Comparison of ENCODE assay signal across 1 cellular context in the genomic region with DNA sequence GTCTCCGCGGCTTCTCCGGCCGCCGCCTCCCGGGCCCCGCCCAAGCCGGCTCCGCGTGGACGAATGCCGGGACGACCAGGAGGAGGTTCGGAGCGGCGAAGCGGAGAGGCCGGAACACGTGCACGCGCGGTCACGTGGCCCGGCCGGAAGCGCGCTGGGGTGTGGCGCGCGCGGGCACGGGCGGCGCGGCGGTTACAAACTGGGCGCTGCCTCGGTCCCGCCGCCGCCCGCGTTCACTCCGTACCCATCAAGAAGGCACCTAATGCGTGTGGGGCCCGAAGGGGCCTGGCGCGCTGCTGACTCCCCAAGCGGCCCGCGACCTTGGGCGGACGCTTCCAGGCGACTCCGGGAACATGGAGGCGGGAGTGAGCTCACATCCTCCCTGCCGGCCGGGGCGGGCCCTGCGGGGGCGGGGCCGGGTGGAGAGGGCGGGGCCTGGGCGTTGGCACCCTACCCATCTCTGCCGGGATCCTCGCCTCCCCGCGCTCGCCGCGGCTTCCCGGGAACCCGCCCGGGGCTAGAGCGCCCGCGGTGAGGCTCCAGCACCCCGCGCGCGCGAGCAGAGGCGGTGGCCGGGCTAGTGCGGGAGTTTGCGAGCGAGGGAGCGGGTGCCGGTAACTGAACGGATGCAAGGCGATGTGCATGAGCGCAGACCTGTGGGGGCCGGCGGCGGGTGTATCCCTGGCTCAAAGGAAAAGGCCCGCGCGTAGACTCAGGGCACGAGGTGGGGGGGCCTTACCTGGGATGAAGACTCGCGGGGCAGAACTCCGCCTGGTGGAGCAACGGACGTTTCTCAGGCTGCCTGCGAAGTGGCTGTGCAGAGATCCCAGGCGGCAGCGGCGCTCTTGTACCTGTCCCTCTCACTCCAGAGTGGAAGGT.
TF ChIP-seq lines count a peak whose summit lies in the region.

A gene (minus strand): TSS at position 367 of the 879 bp plus-strand sequence. CDS start 424 bp downstream, outside the sequence.

TF ChIP-seq in WTC11, 78 proteins besides CTCF, POLR2A, EP300 and RAD21 (continued from another document and continues in another):
- TF ChIP-seq, protein P1, sequence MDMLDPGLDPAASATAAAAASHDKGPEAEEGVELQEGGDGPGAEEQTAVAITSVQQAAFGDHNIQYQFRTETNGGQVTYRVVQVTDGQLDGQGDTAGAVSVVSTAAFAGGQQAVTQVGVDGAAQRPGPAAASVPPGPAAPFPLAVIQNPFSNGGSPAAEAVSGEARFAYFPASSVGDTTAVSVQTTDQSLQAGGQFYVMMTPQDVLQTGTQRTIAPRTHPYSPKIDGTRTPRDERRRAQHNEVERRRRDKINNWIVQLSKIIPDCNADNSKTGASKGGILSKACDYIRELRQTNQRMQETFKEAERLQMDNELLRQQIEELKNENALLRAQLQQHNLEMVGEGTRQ (CRISPR knock-in tag; IDR thresholded peaks at IDR 0.05) = peak; percentile 99
- TF ChIP-seq, protein P2, sequence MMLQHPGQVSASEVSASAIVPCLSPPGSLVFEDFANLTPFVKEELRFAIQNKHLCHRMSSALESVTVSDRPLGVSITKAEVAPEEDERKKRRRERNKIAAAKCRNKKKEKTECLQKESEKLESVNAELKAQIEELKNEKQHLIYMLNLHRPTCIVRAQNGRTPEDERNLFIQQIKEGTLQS (CRISPR knock-in tag; conservative IDR thresholded peaks at IDR 0.05) = 0 out of 2 replicates have a peak, but pooled peaks have one; percentile 23
- TF ChIP-seq, protein P3, sequence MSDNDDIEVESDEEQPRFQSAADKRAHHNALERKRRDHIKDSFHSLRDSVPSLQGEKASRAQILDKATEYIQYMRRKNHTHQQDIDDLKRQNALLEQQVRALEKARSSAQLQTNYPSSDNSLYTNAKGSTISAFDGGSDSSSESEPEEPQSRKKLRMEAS (CRISPR knock-in tag; IDR thresholded peaks at IDR 0.05) = peak; percentile 97
- no peak for TF ChIP-seq SOX15 (CRISPR knock-in tag; IDR thresholded peaks at IDR 0.05)
- TF ChIP-seq, protein P4, sequence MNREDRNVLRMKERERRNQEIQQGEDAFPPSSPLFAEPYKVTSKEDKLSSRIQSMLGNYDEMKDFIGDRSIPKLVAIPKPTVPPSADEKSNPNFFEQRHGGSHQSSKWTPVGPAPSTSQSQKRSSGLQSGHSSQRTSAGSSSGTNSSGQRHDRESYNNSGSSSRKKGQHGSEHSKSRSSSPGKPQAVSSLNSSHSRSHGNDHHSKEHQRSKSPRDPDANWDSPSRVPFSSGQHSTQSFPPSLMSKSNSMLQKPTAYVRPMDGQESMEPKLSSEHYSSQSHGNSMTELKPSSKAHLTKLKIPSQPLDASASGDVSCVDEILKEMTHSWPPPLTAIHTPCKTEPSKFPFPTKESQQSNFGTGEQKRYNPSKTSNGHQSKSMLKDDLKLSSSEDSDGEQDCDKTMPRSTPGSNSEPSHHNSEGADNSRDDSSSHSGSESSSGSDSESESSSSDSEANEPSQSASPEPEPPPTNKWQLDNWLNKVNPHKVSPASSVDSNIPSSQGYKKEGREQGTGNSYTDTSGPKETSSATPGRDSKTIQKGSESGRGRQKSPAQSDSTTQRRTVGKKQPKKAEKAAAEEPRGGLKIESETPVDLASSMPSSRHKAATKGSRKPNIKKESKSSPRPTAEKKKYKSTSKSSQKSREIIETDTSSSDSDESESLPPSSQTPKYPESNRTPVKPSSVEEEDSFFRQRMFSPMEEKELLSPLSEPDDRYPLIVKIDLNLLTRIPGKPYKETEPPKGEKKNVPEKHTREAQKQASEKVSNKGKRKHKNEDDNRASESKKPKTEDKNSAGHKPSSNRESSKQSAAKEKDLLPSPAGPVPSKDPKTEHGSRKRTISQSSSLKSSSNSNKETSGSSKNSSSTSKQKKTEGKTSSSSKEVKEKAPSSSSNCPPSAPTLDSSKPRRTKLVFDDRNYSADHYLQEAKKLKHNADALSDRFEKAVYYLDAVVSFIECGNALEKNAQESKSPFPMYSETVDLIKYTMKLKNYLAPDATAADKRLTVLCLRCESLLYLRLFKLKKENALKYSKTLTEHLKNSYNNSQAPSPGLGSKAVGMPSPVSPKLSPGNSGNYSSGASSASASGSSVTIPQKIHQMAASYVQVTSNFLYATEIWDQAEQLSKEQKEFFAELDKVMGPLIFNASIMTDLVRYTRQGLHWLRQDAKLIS (CRISPR knock-in tag; IDR thresholded peaks at IDR 0.05; ENCODE audit: borderline replicate concordance) = no peak; the same call in 1 of the 2 replicates
- TF ChIP-seq MXD4 (CRISPR knock-in tag; IDR thresholded peaks at IDR 0.05; ENCODE audit: borderline replicate concordance) = no peak
- TF ChIP-seq, protein P5, sequence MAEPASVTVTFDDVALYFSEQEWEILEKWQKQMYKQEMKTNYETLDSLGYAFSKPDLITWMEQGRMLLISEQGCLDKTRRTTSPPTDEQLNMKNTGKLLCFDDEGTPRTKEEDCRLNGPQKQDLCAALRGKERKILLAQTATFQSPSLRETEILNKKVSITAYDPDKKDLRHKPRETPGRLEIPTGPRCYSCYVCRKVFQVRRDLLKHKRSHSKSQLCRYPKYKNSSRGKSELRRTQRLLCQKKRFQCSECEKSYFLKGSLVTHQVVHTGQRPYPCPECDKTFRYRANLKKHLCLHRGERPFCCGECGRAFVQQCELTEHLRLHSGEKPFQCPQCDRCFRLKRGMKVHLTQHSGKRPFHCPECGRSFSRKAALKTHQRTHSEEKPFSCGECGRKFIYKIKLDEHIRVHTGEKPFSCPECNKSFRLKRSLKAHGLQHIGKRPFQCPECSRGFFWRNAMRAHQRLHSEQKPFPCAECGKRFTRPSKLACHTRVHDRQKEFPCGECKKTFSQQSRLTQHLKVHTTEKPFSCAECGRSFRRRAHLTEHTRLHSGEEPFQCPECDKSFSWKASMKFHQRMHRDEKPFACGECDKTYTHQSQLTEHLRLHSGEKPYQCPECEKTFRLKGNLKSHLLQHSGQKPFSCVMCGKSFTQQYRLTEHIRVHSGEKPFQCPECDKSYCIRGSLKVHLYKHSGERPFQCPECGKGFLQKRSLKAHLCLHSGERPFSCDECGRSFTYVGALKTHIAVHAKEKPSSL (CRISPR knock-in tag; conservative IDR thresholded peaks at IDR 0.05) = no peak
- peak; percentile 78; the same call in 1 of the 2 replicates for TF ChIP-seq ZNF121 (CRISPR knock-in tag; IDR thresholded peaks at IDR 0.05)
- TF ChIP-seq, protein P6, sequence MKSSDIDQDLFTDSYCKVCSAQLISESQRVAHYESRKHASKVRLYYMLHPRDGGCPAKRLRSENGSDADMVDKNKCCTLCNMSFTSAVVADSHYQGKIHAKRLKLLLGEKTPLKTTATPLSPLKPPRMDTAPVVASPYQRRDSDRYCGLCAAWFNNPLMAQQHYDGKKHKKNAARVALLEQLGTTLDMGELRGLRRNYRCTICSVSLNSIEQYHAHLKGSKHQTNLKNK (CRISPR knock-in tag; IDR thresholded peaks at IDR 0.05) = no peak
- no peak for TF ChIP-seq ZNF671 (CRISPR knock-in tag; IDR thresholded peaks at IDR 0.05)
- TF ChIP-seq, protein P7, sequence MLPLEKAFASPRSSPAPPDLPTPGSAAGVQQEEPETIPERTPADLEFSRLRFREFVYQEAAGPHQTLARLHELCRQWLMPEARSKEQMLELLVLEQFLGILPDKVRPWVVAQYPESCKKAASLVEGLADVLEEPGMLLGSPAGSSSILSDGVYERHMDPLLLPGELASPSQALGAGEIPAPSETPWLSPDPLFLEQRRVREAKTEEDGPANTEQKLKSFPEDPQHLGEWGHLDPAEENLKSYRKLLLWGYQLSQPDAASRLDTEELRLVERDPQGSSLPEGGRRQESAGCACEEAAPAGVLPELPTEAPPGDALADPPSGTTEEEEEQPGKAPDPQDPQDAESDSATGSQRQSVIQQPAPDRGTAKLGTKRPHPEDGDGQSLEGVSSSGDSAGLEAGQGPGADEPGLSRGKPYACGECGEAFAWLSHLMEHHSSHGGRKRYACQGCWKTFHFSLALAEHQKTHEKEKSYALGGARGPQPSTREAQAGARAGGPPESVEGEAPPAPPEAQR (CRISPR knock-in tag; IDR thresholded peaks at IDR 0.05) = no peak
- TF ChIP-seq NFE2L1 (CRISPR knock-in tag; IDR thresholded peaks at IDR 0.05) = peak; percentile 97
- no peak for TF ChIP-seq PRRX2 (CRISPR knock-in tag; IDR thresholded peaks at IDR 0.05)
- peak; percentile 97 for TF ChIP-seq SMAD3 (CRISPR knock-in tag; IDR thresholded peaks at IDR 0.05; ENCODE audit: borderline replicate concordance)
- TF ChIP-seq, protein P8, sequence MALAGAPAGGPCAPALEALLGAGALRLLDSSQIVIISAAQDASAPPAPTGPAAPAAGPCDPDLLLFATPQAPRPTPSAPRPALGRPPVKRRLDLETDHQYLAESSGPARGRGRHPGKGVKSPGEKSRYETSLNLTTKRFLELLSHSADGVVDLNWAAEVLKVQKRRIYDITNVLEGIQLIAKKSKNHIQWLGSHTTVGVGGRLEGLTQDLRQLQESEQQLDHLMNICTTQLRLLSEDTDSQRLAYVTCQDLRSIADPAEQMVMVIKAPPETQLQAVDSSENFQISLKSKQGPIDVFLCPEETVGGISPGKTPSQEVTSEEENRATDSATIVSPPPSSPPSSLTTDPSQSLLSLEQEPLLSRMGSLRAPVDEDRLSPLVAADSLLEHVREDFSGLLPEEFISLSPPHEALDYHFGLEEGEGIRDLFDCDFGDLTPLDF (CRISPR knock-in tag; IDR thresholded peaks at IDR 0.05) = peak; percentile 96
- TF ChIP-seq FOXK1 (CRISPR knock-in tag; IDR thresholded peaks at IDR 0.05) = peak; percentile 98
- TF ChIP-seq, protein P9, sequence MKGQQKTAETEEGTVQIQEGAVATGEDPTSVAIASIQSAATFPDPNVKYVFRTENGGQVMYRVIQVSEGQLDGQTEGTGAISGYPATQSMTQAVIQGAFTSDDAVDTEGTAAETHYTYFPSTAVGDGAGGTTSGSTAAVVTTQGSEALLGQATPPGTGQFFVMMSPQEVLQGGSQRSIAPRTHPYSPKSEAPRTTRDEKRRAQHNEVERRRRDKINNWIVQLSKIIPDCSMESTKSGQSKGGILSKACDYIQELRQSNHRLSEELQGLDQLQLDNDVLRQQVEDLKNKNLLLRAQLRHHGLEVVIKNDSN (CRISPR knock-in tag; IDR thresholded peaks at IDR 0.05) = peak; percentile 94
- peak; percentile 98 for TF ChIP-seq TCF7 (CRISPR knock-in tag; IDR thresholded peaks at IDR 0.05; ENCODE audit: low read depth)
- TF ChIP-seq, protein P10, sequence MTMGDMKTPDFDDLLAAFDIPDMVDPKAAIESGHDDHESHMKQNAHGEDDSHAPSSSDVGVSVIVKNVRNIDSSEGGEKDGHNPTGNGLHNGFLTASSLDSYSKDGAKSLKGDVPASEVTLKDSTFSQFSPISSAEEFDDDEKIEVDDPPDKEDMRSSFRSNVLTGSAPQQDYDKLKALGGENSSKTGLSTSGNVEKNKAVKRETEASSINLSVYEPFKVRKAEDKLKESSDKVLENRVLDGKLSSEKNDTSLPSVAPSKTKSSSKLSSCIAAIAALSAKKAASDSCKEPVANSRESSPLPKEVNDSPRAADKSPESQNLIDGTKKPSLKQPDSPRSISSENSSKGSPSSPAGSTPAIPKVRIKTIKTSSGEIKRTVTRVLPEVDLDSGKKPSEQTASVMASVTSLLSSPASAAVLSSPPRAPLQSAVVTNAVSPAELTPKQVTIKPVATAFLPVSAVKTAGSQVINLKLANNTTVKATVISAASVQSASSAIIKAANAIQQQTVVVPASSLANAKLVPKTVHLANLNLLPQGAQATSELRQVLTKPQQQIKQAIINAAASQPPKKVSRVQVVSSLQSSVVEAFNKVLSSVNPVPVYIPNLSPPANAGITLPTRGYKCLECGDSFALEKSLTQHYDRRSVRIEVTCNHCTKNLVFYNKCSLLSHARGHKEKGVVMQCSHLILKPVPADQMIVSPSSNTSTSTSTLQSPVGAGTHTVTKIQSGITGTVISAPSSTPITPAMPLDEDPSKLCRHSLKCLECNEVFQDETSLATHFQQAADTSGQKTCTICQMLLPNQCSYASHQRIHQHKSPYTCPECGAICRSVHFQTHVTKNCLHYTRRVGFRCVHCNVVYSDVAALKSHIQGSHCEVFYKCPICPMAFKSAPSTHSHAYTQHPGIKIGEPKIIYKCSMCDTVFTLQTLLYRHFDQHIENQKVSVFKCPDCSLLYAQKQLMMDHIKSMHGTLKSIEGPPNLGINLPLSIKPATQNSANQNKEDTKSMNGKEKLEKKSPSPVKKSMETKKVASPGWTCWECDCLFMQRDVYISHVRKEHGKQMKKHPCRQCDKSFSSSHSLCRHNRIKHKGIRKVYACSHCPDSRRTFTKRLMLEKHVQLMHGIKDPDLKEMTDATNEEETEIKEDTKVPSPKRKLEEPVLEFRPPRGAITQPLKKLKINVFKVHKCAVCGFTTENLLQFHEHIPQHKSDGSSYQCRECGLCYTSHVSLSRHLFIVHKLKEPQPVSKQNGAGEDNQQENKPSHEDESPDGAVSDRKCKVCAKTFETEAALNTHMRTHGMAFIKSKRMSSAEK (CRISPR knock-in tag; IDR thresholded peaks at IDR 0.05; ENCODE audit: borderline replicate concordance) = peak; percentile 85; the same call in 1 of the 2 replicates
- TF ChIP-seq, protein P11, sequence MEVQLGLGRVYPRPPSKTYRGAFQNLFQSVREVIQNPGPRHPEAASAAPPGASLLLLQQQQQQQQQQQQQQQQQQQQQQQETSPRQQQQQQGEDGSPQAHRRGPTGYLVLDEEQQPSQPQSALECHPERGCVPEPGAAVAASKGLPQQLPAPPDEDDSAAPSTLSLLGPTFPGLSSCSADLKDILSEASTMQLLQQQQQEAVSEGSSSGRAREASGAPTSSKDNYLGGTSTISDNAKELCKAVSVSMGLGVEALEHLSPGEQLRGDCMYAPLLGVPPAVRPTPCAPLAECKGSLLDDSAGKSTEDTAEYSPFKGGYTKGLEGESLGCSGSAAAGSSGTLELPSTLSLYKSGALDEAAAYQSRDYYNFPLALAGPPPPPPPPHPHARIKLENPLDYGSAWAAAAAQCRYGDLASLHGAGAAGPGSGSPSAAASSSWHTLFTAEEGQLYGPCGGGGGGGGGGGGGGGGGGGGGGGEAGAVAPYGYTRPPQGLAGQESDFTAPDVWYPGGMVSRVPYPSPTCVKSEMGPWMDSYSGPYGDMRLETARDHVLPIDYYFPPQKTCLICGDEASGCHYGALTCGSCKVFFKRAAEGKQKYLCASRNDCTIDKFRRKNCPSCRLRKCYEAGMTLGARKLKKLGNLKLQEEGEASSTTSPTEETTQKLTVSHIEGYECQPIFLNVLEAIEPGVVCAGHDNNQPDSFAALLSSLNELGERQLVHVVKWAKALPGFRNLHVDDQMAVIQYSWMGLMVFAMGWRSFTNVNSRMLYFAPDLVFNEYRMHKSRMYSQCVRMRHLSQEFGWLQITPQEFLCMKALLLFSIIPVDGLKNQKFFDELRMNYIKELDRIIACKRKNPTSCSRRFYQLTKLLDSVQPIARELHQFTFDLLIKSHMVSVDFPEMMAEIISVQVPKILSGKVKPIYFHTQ (CRISPR knock-in tag; IDR thresholded peaks at IDR 0.05) = no peak
- TF ChIP-seq, protein P12, sequence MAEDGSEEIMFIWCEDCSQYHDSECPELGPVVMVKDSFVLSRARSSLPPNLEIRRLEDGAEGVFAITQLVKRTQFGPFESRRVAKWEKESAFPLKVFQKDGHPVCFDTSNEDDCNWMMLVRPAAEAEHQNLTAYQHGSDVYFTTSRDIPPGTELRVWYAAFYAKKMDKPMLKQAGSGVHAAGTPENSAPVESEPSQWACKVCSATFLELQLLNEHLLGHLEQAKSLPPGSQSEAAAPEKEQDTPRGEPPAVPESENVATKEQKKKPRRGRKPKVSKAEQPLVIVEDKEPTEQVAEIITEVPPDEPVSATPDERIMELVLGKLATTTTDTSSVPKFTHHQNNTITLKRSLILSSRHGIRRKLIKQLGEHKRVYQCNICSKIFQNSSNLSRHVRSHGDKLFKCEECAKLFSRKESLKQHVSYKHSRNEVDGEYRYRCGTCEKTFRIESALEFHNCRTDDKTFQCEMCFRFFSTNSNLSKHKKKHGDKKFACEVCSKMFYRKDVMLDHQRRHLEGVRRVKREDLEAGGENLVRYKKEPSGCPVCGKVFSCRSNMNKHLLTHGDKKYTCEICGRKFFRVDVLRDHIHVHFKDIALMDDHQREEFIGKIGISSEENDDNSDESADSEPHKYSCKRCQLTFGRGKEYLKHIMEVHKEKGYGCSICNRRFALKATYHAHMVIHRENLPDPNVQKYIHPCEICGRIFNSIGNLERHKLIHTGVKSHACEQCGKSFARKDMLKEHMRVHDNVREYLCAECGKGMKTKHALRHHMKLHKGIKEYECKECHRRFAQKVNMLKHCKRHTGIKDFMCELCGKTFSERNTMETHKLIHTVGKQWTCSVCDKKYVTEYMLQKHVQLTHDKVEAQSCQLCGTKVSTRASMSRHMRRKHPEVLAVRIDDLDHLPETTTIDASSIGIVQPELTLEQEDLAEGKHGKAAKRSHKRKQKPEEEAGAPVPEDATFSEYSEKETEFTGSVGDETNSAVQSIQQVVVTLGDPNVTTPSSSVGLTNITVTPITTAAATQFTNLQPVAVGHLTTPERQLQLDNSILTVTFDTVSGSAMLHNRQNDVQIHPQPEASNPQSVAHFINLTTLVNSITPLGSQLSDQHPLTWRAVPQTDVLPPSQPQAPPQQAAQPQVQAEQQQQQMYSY (CRISPR knock-in tag; IDR thresholded peaks at IDR 0.05) = peak; percentile 78
